ENCODE assay signal across 1 cellular context in genomic region chr3:124620600-124621063, GRCh38.
TF ChIP-seq lines count a peak whose summit lies in the region.

No MANE protein-coding gene starts in this region.

TF ChIP-seq in K562, 482 proteins besides CTCF, POLR2A, EP300 and RAD21 (continued from another document):
- TF ChIP-seq CTCFL (IDR thresholded peaks at IDR 0.05; ENCODE audit: borderline replicate concordance, insufficient read depth, low read depth, low read length, poor library complexity, severe bottlenecking) (no peak), PURB (CRISPR knock-in tag; IDR thresholded peaks at IDR 0.05; ENCODE audit: low read depth) (no peak), ZBTB8A (IDR thresholded peaks at IDR 0.05; ENCODE audit: partially characterized antibody) (no peak), SP2 (IDR thresholded peaks at IDR 0.05; ENCODE audit: extremely low read depth, low read depth, low read length, poor library complexity, severe bottlenecking) (no peak), TRIM25 (IDR thresholded peaks at IDR 0.05; ENCODE audit: borderline replicate concordance) (no peak), PRMT5 (CRISPR knock-in tag; IDR thresholded peaks at IDR 0.05) (no peak), PHF20 (IDR thresholded peaks at IDR 0.05; ENCODE audit: partially characterized antibody) (no peak), PCBP1 (IDR thresholded peaks at IDR 0.05; ENCODE audit: low read depth, low read length, poor library complexity, severe bottlenecking) (no peak), ZNF407 (IDR thresholded peaks at IDR 0.05; ENCODE audit: low read depth) (no peak), ZBTB5 (IDR thresholded peaks at IDR 0.05) (no peak), CBFA2T3 (IDR thresholded peaks at IDR 0.05) (peak; percentile 92), RAD51 (IDR thresholded peaks at IDR 0.05; ENCODE audit: borderline replicate concordance, low read depth) (no peak), RBM17 (IDR thresholded peaks at IDR 0.05; ENCODE audit: borderline replicate concordance, low read depth, low read length) (no peak), ATF7 (IDR thresholded peaks at IDR 0.05) (peak; percentile 54; the same call in 1 of the 2 replicates), ZBTB33 (CRISPR knock-in tag; IDR thresholded peaks at IDR 0.05) (no peak), ZNF76 (CRISPR knock-in tag; IDR thresholded peaks at IDR 0.05; ENCODE audit: borderline replicate concordance) (no peak), ELK3 (CRISPR knock-in tag; IDR thresholded peaks at IDR 0.05) (no peak), ZNF589 (CRISPR knock-in tag; IDR thresholded peaks at IDR 0.05; ENCODE audit: low read depth) (no peak), NR2C1 (IDR thresholded peaks at IDR 0.05) (peak; percentile 95), NR2C1 (tag; IDR thresholded peaks at IDR 0.05) (peak; percentile 97), SAFB2 (IDR thresholded peaks at IDR 0.05; ENCODE audit: borderline replicate concordance, low read depth, low read length, severe bottlenecking) (no peak), NFIX (CRISPR knock-in tag; IDR thresholded peaks at IDR 0.05; ENCODE audit: low read depth) (no peak), PYGO2 (tag; IDR thresholded peaks at IDR 0.05) (peak; percentile 39; the same call in 1 of the 2 replicates), ZBTB2 (IDR thresholded peaks at IDR 0.05) (no peak), HES1 (IDR thresholded peaks at IDR 0.05; ENCODE audit: low read depth) (0 out of 2 replicates have a peak, but pooled peaks have one; percentile 30), ZNF280A (IDR thresholded peaks at IDR 0.05; ENCODE audit: low read depth, partially characterized antibody) (no peak), CREBBP (IDR thresholded peaks at IDR 0.05; ENCODE audit: low read depth, low read length) (no peak), E2F1 (CRISPR knock-in tag; IDR thresholded peaks at IDR 0.05) (no peak), HIVEP1 (CRISPR knock-in tag; IDR thresholded peaks at IDR 0.05) (0 out of 2 replicates have a peak, but pooled peaks have one; percentile 53), TAL1 (IDR thresholded peaks at IDR 0.05) (peak; percentile 77), GABPB1 (CRISPR knock-in tag; IDR thresholded peaks at IDR 0.05) (no peak)
